ENCODE assay signal across 8 cellular contexts in the genomic region with DNA sequence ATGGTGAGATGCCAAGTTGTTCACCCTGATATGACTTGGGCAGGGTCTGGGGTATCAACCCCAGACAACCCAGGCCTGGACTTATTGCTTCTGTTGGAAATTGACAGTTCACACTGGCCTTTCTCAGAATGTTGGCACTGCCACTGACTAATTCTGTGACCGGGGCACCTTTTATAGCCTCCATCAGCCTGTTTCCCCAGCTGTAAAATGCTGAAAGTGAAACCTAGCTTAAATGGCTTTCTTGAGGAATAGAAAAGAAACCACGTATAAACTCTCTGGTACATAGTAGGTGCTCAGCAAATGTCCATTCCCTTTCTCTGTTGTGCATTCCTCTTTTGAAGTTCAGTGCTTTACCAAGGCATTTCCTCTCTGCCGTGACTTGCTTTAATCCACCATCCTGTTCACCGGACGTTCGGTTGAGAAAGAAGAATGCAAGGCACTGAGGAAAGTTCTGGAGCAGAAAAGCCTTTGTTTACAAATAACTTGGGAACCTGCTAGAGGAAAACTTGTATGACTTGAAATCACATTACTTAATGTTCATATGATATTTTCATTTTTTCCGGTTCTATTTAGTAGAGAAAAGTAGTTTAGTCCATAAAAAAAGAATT. TPM values are rescaled to one million over a fixed set of nuclear protein-coding genes. Genes with fewer than 3 reads are reported as not detected.
DNase-seq lines count a peak whose midpoint lies in the region; ATAC-seq, FAIRE-seq and TF ChIP-seq lines count a peak whose summit lies in the region.
"Not testable (repeated sequence)": the region's sequence is repeated elsewhere in the genome, so short reads cannot be mapped to it uniquely, and the experiment has no call there.

No MANE protein-coding gene starts in this region.

- not testable (repeated sequence) for H2AFZ ChIP-seq in GM12878 (ENCODE audit: control insufficient read depth, low read depth, low read length)

- not testable (repeated sequence) for DNase-seq in CD14-positive monocyte (ENCODE audit: low spot score); GM12878 (ENCODE audit: low read depth, low spot score); left ventricle myocardium inferior
- DNase-seq in renal cortical epithelial cell (ENCODE audit: low read depth): peak; percentile 59

- H3K4me3 Mint-ChIP-seq in CD14-positive monocyte: peak overlapping the region; percentile 24 to 64

- RAD21 ChIA-PET in GM12878 (lab: Charles Lee; ENCODE audit: unreplicated experiment): interaction anchor here (0.6 kb wide), 1 partner anchor 45 kb away, joined by 3 read pairs; no protein-coding TSS in a partner anchor

- TSS peak; percentile 10 for BruUV-seq in GM12878 (replicated peaks; lab: Mats Ljungman, UMichigan)

- H3K9ac ChIP-seq in GM12878 (ENCODE audit: control insufficient read depth, insufficient read depth, low read length): not testable (repeated sequence)

- WGBS in GM12878 (ENCODE audit: insufficient coverage, insufficient replicate concordance, low lambda C conversion rate, missing lambda C conversion rate): 53% methylated on average over 7 of the region's 7 CpGs

- peak overlapping the region in 3 of 7 donors; percentile 46 to 85 (median 80) for H3K27ac Mint-ChIP-seq in CD14-positive monocyte

- in situ Hi-C loops in GM12878 (cut with MboI): not testable (repeated sequence)

- TF ChIP-seq RAD21 in GM12878 (IDR thresholded peaks at IDR 0.05; ENCODE audit: insufficient read depth, low read depth, low read length): not testable (repeated sequence)

- FAIRE-seq in GM12878 (lab: Jason Lieb, UNC): not testable (repeated sequence)

- TF ChIP-seq CTCF in CD14-positive monocyte (IDR thresholded peaks at IDR 0.05); GM12878 (IDR thresholded peaks at IDR 0.05 in 2 of 3, conservative IDR thresholded peaks at IDR 0.05 in 1 of 3; ENCODE audit: control insufficient read depth in 2 of 3, extremely low read depth in 1 of 3, insufficient read depth in 1 of 3, low read depth in 3 of 3, low read length in 3 of 3); left ventricle myocardium inferior (IDR thresholded peaks at IDR 0.05; ENCODE audit: borderline replicate concordance): not testable (repeated sequence)

- not testable (repeated sequence) for TF ChIP-seq POLR2A in GM12878 (IDR thresholded peaks at IDR 0.05; ENCODE audit: low read depth, low read length)

- H3K27me3 Mint-ChIP-seq in CD14-positive monocyte (ENCODE audit: low read depth in 3 of 3): not testable (repeated sequence)

- not testable (repeated sequence) for H3K79me2 ChIP-seq in GM12878 (ENCODE audit: control insufficient read depth, insufficient read depth, low read length)

- H3K9me3 ChIP-seq in GM12878 (replicated peaks; ENCODE audit: control insufficient read depth, insufficient read depth, low read length); left ventricle myocardium inferior (replicated peaks): not testable (repeated sequence)

- CTCF ChIA-PET in GM12878 (lab: Yijun Ruan, JAX): not testable (repeated sequence)

- not testable (repeated sequence) for H3K4me3 ChIP-seq in GM12878
- peak overlapping the region; percentile 32 for H3K4me3 ChIP-seq in left ventricle myocardium inferior

- H3K4me2 ChIP-seq in GM12878 (ENCODE audit: control insufficient read depth, insufficient read depth): not testable (repeated sequence)

- H4K20me1 ChIP-seq in GM12878 (ENCODE audit: control insufficient read depth, insufficient read depth): not testable (repeated sequence)

- ATAC-seq in GM18858 (IDR thresholded peaks at IDR 0.05; ENCODE audit: unreplicated experiment): peak; percentile 83
- peak; percentile 67 for ATAC-seq in GM21390 (IDR thresholded peaks at IDR 0.05; ENCODE audit: unreplicated experiment)
- ATAC-seq in HG02642 (IDR thresholded peaks at IDR 0.05; ENCODE audit: poor library complexity, unreplicated experiment): peak; percentile 64
- ATAC-seq in HG03378 (IDR thresholded peaks at IDR 0.05; ENCODE audit: unreplicated experiment): peak; percentile 45
- peak; percentile 87 for ATAC-seq in GM12878

- not testable (repeated sequence) for TF ChIP-seq EP300 in GM12878 (IDR thresholded peaks at IDR 0.05; ENCODE audit: borderline replicate concordance in 1 of 2, control insufficient read depth in 1 of 2, low read depth in 2 of 2, low read length in 2 of 2)

- not testable (repeated sequence) for H3K36me3 ChIP-seq in GM12878 (ENCODE audit: control insufficient read depth in 2 of 2, insufficient read depth in 2 of 2, low read length in 1 of 2)
- peaks cover 61% of the 10 kb centered on the region for H3K36me3 ChIP-seq in left ventricle myocardium inferior

- H3K36me3 Mint-ChIP-seq in CD14-positive monocyte: peaks cover 36 to 46% of the 10 kb centered on the region in 2 donors

- H3K27me3 ChIP-seq in GM12878 (replicated peaks in 1 of 2; ENCODE audit: control insufficient read depth in 2 of 2, insufficient read depth in 2 of 2, low read length in 1 of 2); left ventricle myocardium inferior (ENCODE audit: low read depth): not testable (repeated sequence)

- not testable (repeated sequence) for H3K27ac ChIP-seq in GM12878 (ENCODE audit: control insufficient read depth, insufficient read depth)
- H3K27ac ChIP-seq in left ventricle myocardium inferior (replicated peaks): peak overlapping the region; percentile 36

- not testable (repeated sequence) for H3K4me1 Mint-ChIP-seq in CD14-positive monocyte

- intact Hi-C loops in CD14-positive monocyte (cut with micrococcal nuclease); GM12878 (cut with micrococcal nuclease; ENCODE audit: unreplicated experiment); left ventricle myocardium inferior (cut with micrococcal nuclease): not testable (repeated sequence)

- POLR2A ChIA-PET in GM12878 (lab: Charles Lee): not testable (repeated sequence)

- not testable (repeated sequence) for H3K4me1 ChIP-seq in GM12878 (ENCODE audit: control insufficient read depth, insufficient read depth, low read length); left ventricle myocardium inferior

- SMC1A ChIA-PET in GM12878 (lab: Charles Lee; ENCODE audit: uncharacterized antibody, unreplicated experiment): interaction anchor here (0.6 to 1.7 kb wide), 4 partner anchors 8 to 519 kb away, joined by 3 to 5 read pairs (median 3); no protein-coding TSS in a partner anchor

- H3K9me3 Mint-ChIP-seq in CD14-positive monocyte: not testable (repeated sequence)

RNA-seq across cellular contexts. Expression of a gene that starts 11.0 kb away (rescaled TPM):
- polyA plus RNA-seq in CD14-positive monocyte (1 to 10 TPM in 1 of 2 donors, under 1 TPM in 1; 0.79 to 1.5 TPM), GM12878 (2011; rRNA removed) (10.5 and 13.3 TPM in 2 replicates), GM12878 (2014; fragmentation: Illumina TruSeq; extraction: Trizol) (12.0 and 18.5 TPM in 2 replicates), GM12878 (2014; fragmentation: Nextera tagmentation; extraction: Ambion mirVana) (1 to 10 TPM; 5.8 to 8.0 TPM), GM12878 (2014; rRNA removed) (7.5 and 9.0 TPM in 2 replicates), GM12878 (2016; fragmentation: Nextera tagmentation; extraction: Ambion mirVana) (10 to 100 TPM in 1 of 2 experiments, 1 to 10 TPM in 1; 8.3 to 10.2 TPM)
- 8.8 and 9.5 TPM in 2 replicates for total RNA-seq in GM12878 (2013; cell fraction: nucleolus; rRNA removed)
- total RNA-seq in GM12878 (2014; rRNA removed) (3.3 and 4.0 TPM in 2 replicates), GM12878 (2014; rRNA removed; fragmentation: Illumina TruSeq; extraction: Trizol) (6.0 and 6.1 TPM in 2 replicates), GM12878 (2021) (6.2 and 6.9 TPM in 2 replicates), left ventricle myocardium inferior (3.2 TPM), renal cortical epithelial cell (1.6 and 4.5 TPM in 2 replicates)
- polyA plus RNA-seq in GM12878 (2011; ENCODE audit: low read depth): 12.0 TPM
- polyA plus RNA-seq in GM12878 (2011; cell fraction: cytosol; rRNA removed): 4.5 and 4.6 TPM in 2 replicates
- polyA plus RNA-seq in GM12878 (2011; cell fraction: nucleus; rRNA removed): 11.5 and 11.6 TPM in 2 replicates
- polyA plus RNA-seq in GM12878 (2012): 11.6 and 17.3 TPM in 2 replicates
- polyA minus RNA-seq in GM12878 (2011; rRNA and poly(A)+ RNA removed): 4.3 and 7.5 TPM in 2 replicates
- polyA minus RNA-seq in GM12878 (2011; cell fraction: cytosol; rRNA and poly(A)+ RNA removed): 1.1 and 1.2 TPM in 2 replicates
- polyA minus RNA-seq in GM12878 (2011; cell fraction: nucleus; rRNA and poly(A)+ RNA removed): 2.9 and 5.5 TPM in 2 replicates

RNA-seq across cellular contexts. Expression of a gene that starts 21.4 kb away (rescaled TPM):
- polyA plus RNA-seq in CD14-positive monocyte (10 to 100 TPM; 37.7 to 40.1 TPM), GM12878 (2011; rRNA removed) (72.6 and 117 TPM in 2 replicates), GM12878 (2014; fragmentation: Illumina TruSeq; extraction: Trizol) (77.0 and 85.5 TPM in 2 replicates), GM12878 (2014; fragmentation: Nextera tagmentation; extraction: Ambion mirVana) (10 to 100 TPM; 82.5 to 85.6 TPM), GM12878 (2014; rRNA removed) (55.3 and 60.6 TPM in 2 replicates), GM12878 (2016; fragmentation: Nextera tagmentation; extraction: Ambion mirVana) (100 to 1,000 TPM; 119 to 122 TPM)
- total RNA-seq in GM12878 (2013; cell fraction: nucleolus; rRNA removed): 54.3 and 55.7 TPM in 2 replicates
- total RNA-seq in GM12878 (2014; rRNA removed) (46.7 and 48.0 TPM in 2 replicates), GM12878 (2014; rRNA removed; fragmentation: Illumina TruSeq; extraction: Trizol) (73.7 and 77.5 TPM in 2 replicates), GM12878 (2021) (60.8 and 65.6 TPM in 2 replicates), left ventricle myocardium inferior (57.8 TPM), renal cortical epithelial cell (55.9 and 70.7 TPM in 2 replicates)
- polyA plus RNA-seq in GM12878 (2011; ENCODE audit: low read depth): 24.4 TPM
- polyA plus RNA-seq in GM12878 (2011; cell fraction: cytosol; rRNA removed): 24.2 and 27.9 TPM in 2 replicates
- polyA plus RNA-seq in GM12878 (2011; cell fraction: nucleus; rRNA removed): 19.8 and 29.8 TPM in 2 replicates
- polyA plus RNA-seq in GM12878 (2012): 43.0 and 50.6 TPM in 2 replicates
- 22.3 and 23.6 TPM in 2 replicates for polyA minus RNA-seq in GM12878 (2011; rRNA and poly(A)+ RNA removed)
- polyA minus RNA-seq in GM12878 (2011; cell fraction: cytosol; rRNA and poly(A)+ RNA removed): 12.2 and 12.8 TPM in 2 replicates
- 21.8 and 35.0 TPM in 2 replicates for polyA minus RNA-seq in GM12878 (2011; cell fraction: nucleus; rRNA and poly(A)+ RNA removed)
